ENCODE assay signal across 8 cellular contexts in the genomic region with DNA sequence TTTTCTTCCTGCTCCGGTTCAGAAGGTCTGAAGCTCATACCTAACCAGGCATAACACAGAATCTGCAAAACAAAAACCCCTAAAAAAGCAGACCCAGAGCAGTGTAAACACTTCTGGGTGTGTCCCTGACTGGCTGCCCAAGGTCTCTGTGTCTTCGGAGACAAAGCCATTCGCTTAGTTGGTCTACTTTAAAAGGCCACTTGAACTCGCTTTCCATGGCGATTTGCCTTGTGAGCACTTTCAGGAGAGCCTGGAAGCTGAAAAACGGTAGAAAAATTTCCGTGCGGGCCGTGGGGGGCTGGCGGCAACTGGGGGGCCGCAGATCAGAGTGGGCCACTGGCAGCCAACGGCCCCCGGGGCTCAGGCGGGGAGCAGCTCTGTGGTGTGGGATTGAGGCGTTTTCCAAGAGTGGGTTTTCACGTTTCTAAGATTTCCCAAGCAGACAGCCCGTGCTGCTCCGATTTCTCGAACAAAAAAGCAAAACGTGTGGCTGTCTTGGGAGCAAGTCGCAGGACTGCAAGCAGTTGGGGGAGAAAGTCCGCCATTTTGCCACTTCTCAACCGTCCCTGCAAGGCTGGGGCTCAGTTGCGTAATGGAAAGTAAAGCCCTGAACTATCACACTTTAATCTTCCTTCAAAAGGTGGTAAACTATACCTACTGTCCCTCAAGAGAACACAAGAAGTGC.
A peak's percentile ranks its signal among the peaks of the same experiment; 100 is the strongest.
DNase-seq lines count a peak whose midpoint lies in the region; ATAC-seq lines count a peak whose summit lies in the region.

No MANE protein-coding gene starts in this region.

- DNase-seq in NCI-H2081 (lab: John Stamatoyannopoulos, UW) (peak; percentile 52 to 58), NCI-H2081 treated with DMSO at 0.1 percent for 48 hours (lab: John Stamatoyannopoulos, UW) (no peak), NCI-H526 treated with DMSO at 0.1 percent for 48 hours (lab: John Stamatoyannopoulos, UW) (peak; percentile 73), fibroblast of gingiva (ENCODE audit: low read depth) (peak; percentile 72), nucleus accumbens (lab: John Stamatoyannopoulos, UW) (peak in 35 of 56 donors; percentile 20 to 76 (median 55)), cerebellar nuclear complex (lab: John Stamatoyannopoulos, UW) (no peak)
- DNase-seq in activated CD8-positive, alpha-beta memory T cell treated with anti-CD3 and anti-CD28 coated beads, Interleukin-2, amount 50 U/mL, for 4 hours: peak; percentile 63

- ATAC-seq in HG03432 (IDR thresholded peaks at IDR 0.05; ENCODE audit: unreplicated experiment): no peak

Comparison
In these comparisons a context has a peak if more than half of its experiments do, and no peak if none do; other contexts are left out.
1. DNase-seq: peak in NCI-H2081 (2 of 2), NCI-H526 treated with DMSO at 0.1 percent for 48 hours (single experiment), activated CD8-positive, alpha-beta memory T cell treated with anti-CD3 and anti-CD28 coated beads, Interleukin-2, amount 50 U/mL, for 4 hours (single experiment), fibroblast of gingiva (single experiment) and nucleus accumbens (35 of 56); none in NCI-H2081 treated with DMSO at 0.1 percent for 48 hours (single experiment) and cerebellar nuclear complex (0 of 2).